9 cellular contexts compared by ENCODE assay signal in genomic region chr3:64687781-64688515, GRCh38. TPM values are rescaled to one million over a fixed set of nuclear protein-coding genes. Genes with fewer than 3 reads are reported as not detected.
DNase-seq lines count a peak whose midpoint lies in the region; ATAC-seq and TF ChIP-seq lines count a peak whose summit lies in the region.
"Had no signal": no experiment of that assay in that cellular context is flagged by ENCODE, and none has a peak within 500 bp of the region (broad histone marks: within the 10 kb centered on the region; RNA-seq: fewer than 3 reads in every experiment).

Gene ADAMTS9, minus strand, starts transcription at chr3:64688000. Its CDS starts 343 bp downstream, at chr3:64687657.

- peak within 1 kb of the TSS; percentile 98 for H3K4me2 ChIP-seq in SK-N-SH

- H3K9me2 ChIP-seq in SK-N-SH = no peaks in the 10 kb centered on the region

- H3K27ac ChIP-seq in SK-N-SH (ENCODE audit: low read depth in 2 of 2, low read length in 1 of 2) (peak within 1 kb of the TSS; percentile 87 to 98), muscle layer of duodenum (ENCODE audit: low read length) (peak within 1 kb of the TSS; percentile 93), aorta (ENCODE audit: low read depth in 1 of 2, low read length in 2 of 2) (peak within 1 kb of the TSS; percentile 68 to 92)

- POLR2A ChIA-PET in SK-N-SH (lab: Yijun Ruan, JAX) = interaction anchor here (0.8 to 2.5 kb wide), 13 partner anchors 13 to 559 kb away, joined by 3 to 17 read pairs (median 4); no protein-coding TSS in a partner anchor

- peaks cover 0 to 8% of the 10 kb centered on the region in 2 experiments for H3K36me3 ChIP-seq in SK-N-SH (replicated peaks in 1 of 2; ENCODE audit: control insufficient read depth in 1 of 2, insufficient read depth in 2 of 2, low read length in 1 of 2)
- H3K36me3 ChIP-seq in muscle layer of duodenum (ENCODE audit: control insufficient read depth in 1 of 2, insufficient read depth in 2 of 2, low read length in 2 of 2) = no peaks in the 10 kb centered on the region
- H3K36me3 ChIP-seq in aorta (ENCODE audit: control insufficient read depth in 1 of 2, insufficient read depth in 2 of 2, low read length in 1 of 2) = no peaks in the 10 kb centered on the region

- H3K79me2 ChIP-seq in SK-N-SH (ENCODE audit: insufficient read depth) = peaks cover 28% of the 10 kb centered on the region; the same call in 1 of the 2 replicates

- H3K27me3 ChIP-seq in SK-N-SH (ENCODE audit: insufficient read depth) (no peaks in the 10 kb centered on the region), muscle layer of duodenum (ENCODE audit: low read depth, low read length) (no peaks in the 10 kb centered on the region), aorta (ENCODE audit: control insufficient read depth in 1 of 2, insufficient read depth in 2 of 2, low read length in 1 of 2) (no peaks in the 10 kb centered on the region)

- no peaks in the 10 kb centered on the region for H4K20me1 ChIP-seq in SK-N-SH (ENCODE audit: insufficient read depth)

- TF ChIP-seq EP300 in SK-N-SH (IDR thresholded peaks at IDR 0.05; ENCODE audit: borderline replicate concordance in 1 of 2, low read depth in 1 of 2, low read length in 1 of 2) = 0 out of 4 replicates have a peak, but pooled peaks of 1 of the 2 experiments have one; percentile 21

- peak; percentile 73 for ATAC-seq in aorta (ENCODE audit: low FRiP score)

- H3K4me1 ChIP-seq in SK-N-SH (ENCODE audit: control insufficient read depth in 1 of 2, insufficient read depth in 2 of 2, low read depth in 1 of 2, low read length in 1 of 2) = peaks cover 0 to 17% of the 10 kb centered on the region in 2 experiments; a peak in 3 of 4 replicates
- H3K4me1 ChIP-seq in muscle layer of duodenum (ENCODE audit: control insufficient read depth in 1 of 2, insufficient read depth in 2 of 2, low read length in 2 of 2) = peaks cover 8% of the 10 kb centered on the region in 2 donors
- peaks cover 1 to 9% of the 10 kb centered on the region in 2 donors for H3K4me1 ChIP-seq in aorta (ENCODE audit: control insufficient read depth in 1 of 2, insufficient read depth in 2 of 2, low read length in 2 of 2)

- H3K9ac ChIP-seq in SK-N-SH = peak within 1 kb of the TSS; percentile 76

- DNase-seq in D341Med (ENCODE audit: low spot score) = peak; percentile 71
- peak; percentile 90 for DNase-seq in SK-N-SH
- peak; percentile 53 for DNase-seq in fibroblast of the aortic adventitia (ENCODE audit: low read depth)
- peak; percentile 87 to 94 for DNase-seq in aorta
- no peak for DNase-seq in activated CD4-positive, alpha-beta T cell treated with anti-CD3 and anti-CD28 coated beads for 4 hours
- DNase-seq in GM10266 (ENCODE audit: extremely low spot score) = no peak
- no peak for DNase-seq in GM19240 (ENCODE audit: insufficient read length, low spot score)
- DNase-seq: naive B cell had no signal

- H3F3A ChIP-seq in SK-N-SH (replicated peaks; ENCODE audit: insufficient read depth) = peaks cover 34% of the 10 kb centered on the region

- CTCF ChIA-PET in SK-N-SH (lab: Yijun Ruan, JAX) = interaction anchor here (0.7 to 2.7 kb wide), 7 partner anchors 90 to 751 kb away, joined by 3 to 11 read pairs (median 3); no protein-coding TSS in a partner anchor

- no peaks in the 10 kb centered on the region for H3K9me3 ChIP-seq in SK-N-SH
- no peaks in the 10 kb centered on the region for H3K9me3 ChIP-seq in muscle layer of duodenum (ENCODE audit: control insufficient read depth in 1 of 2, low read length in 2 of 2)
- H3K9me3 ChIP-seq in aorta (ENCODE audit: control insufficient read depth, low read length) = no peaks in the 10 kb centered on the region

- WGBS in SK-N-SH (ENCODE audit: low lambda C conversion rate) = 2% methylated on average over 15 of the region's 58 CpGs
- 0 to 1% methylated on average over 45 to 58 of the region's 58 CpGs for whole genome bisulfite sequencing in aorta, 2 donors

- H2AFZ ChIP-seq in SK-N-SH (ENCODE audit: low read depth) = peak within 1 kb of the TSS; percentile 98

- intact Hi-C loops in aorta (cut with DNase I) = loop anchor here (2.0 to 10.0 kb wide), 9 partner anchors 49 to 557 kb away; no protein-coding TSS in a partner anchor

- peak within 1 kb of the TSS; percentile 83 to 90 for H3K4me3 ChIP-seq in SK-N-SH (ENCODE audit: low read depth in 2 of 2, low read length in 1 of 2)
- peak within 1 kb of the TSS; percentile 78 for H3K4me3 ChIP-seq in fibroblast of the aortic adventitia (ENCODE audit: low read depth, low read length)
- H3K4me3 ChIP-seq in muscle layer of duodenum (ENCODE audit: low read depth in 1 of 2, low read length in 2 of 2) = peak within 1 kb of the TSS; percentile 83 to 92
- peak within 1 kb of the TSS; percentile 76 to 88 for H3K4me3 ChIP-seq in aorta (ENCODE audit: low read length in 2 of 2)

- TF ChIP-seq CTCF in SK-N-SH (IDR thresholded peaks at IDR 0.05) (no peak), fibroblast of the aortic adventitia (IDR thresholded peaks at IDR 0.05; ENCODE audit: insufficient read depth, low read length) (no peak), GM10266 (IDR thresholded peaks at IDR 0.05; ENCODE audit: control insufficient read depth, insufficient read depth, low read depth, missing control alignments) (no peak)

- peak; percentile 15; the same call in 1 of the 2 replicates for TF ChIP-seq RAD21 in SK-N-SH (IDR thresholded peaks at IDR 0.05; ENCODE audit: low read length)

TF ChIP-seq in SK-N-SH, 30 proteins besides CTCF, POLR2A, EP300 and RAD21:
- TF ChIP-seq SIN3A (IDR thresholded peaks at IDR 0.05; ENCODE audit: borderline replicate concordance, low read depth, low read length) = peak; percentile 40; the same call in 1 of the 2 replicates
- TF ChIP-seq MXI1 (IDR thresholded peaks at IDR 0.05; ENCODE audit: low read depth, low read length) = peak; percentile 59; the same call in 1 of the 2 replicates
- TF ChIP-seq SMC3 (IDR thresholded peaks at IDR 0.05; ENCODE audit: low read depth, low read length) = peak; percentile 16; the same call in 1 of the 2 replicates
- TF ChIP-seq IRF3 (IDR thresholded peaks at IDR 0.05; ENCODE audit: low read depth, low read length) = no peak
- peak; percentile 16 for TF ChIP-seq CHD2 (IDR thresholded peaks at IDR 0.05; ENCODE audit: low read length, partially characterized antibody)
- no peak for TF ChIP-seq JUND (IDR thresholded peaks at IDR 0.05)
- TF ChIP-seq POLR2AphosphoS5 (IDR thresholded peaks at IDR 0.05; ENCODE audit: low read depth, low read length) = peak; percentile 66

RNA-seq across cellular contexts. Expression of gene ADAMTS9, which starts in this region (rescaled TPM):
- polyA plus RNA-seq in SK-N-SH (2012; rRNA removed) (4.1 and 7.1 TPM in 2 replicates), aorta (10 to 100 TPM in 1 of 2 donors, 1 to 10 TPM in 1; 7.0 to 21.9 TPM)
- 8.7 and 13.3 TPM in 2 replicates for polyA plus RNA-seq in SK-N-SH (2012; cell fraction: cytosol; rRNA removed)
- polyA plus RNA-seq in SK-N-SH (2012; cell fraction: nucleus; rRNA removed) = 9.3 and 9.7 TPM in 2 replicates
- total RNA-seq in fibroblast of the aortic adventitia (ENCODE audit: low replicate concordance) (0.54 and 3.7 TPM in 2 replicates), aorta (100 to 1,000 TPM; 161 to 212 TPM)

Comparison
In these comparisons a context has a peak if more than half of its experiments do, and no peak if none do; other contexts are left out.
1. RNA of gene ADAMTS9 (total RNA-seq): 161 to 212 TPM in aorta; 0.54 to 3.7 TPM in fibroblast of the aortic adventitia; every median in the first group is over 10 times any median in the second.
2. DNase-seq: peak in D341Med (single experiment), SK-N-SH (single experiment), fibroblast of the aortic adventitia (single experiment) and aorta (2 of 2); none in activated CD4-positive, alpha-beta T cell treated with anti-CD3 and anti-CD28 coated beads for 4 hours (0 of 2), GM10266 (single experiment) and GM19240 (single experiment).
3. Peak in every context shown above with its lines, with median percentiles within 50 percentile points of each other: H3K27ac ChIP-seq and H3K4me3 ChIP-seq.